In genomic region chr5:168182269-168182668, GRCh38 we compare ENCODE assay signal across 9 cellular contexts.
"Had no signal": no experiment of that assay in that cellular context is flagged by ENCODE, and none has a peak within 500 bp of the region (broad histone marks: within the 10 kb centered on the region; RNA-seq: fewer than 3 reads in every experiment).

No MANE protein-coding gene starts in this region.

- H2AFZ ChIP-seq: GM23248 had no signal

- H3K27ac ChIP-seq: HL-60 had no signal

- H3K36me3 ChIP-seq: HAP-1 had no signal

- ATAC-seq: HCT116 had no signal

- H3K9me3 Mint-ChIP-seq: HFFc6, IgD-negative memory B cell had no signal

- H3K9me3 ChIP-seq: HAP-1 had no signal

- H3K4me1 ChIP-seq: HAP-1 had no signal

- H3K9ac ChIP-seq: GM23248 had no signal

- H3K4me3 Mint-ChIP-seq: HFFc6, IgD-negative memory B cell had no signal

- DNase-seq: GM23248, GOT3, H7, HFFc6, KG1 had no signal

- H3K4me3 ChIP-seq: GM23248, HAP-1 had no signal

- H3K36me3 Mint-ChIP-seq: IgD-negative memory B cell had no signal

- H3K27ac Mint-ChIP-seq: HFFc6, IgD-negative memory B cell had no signal

- H3K4me1 Mint-ChIP-seq: IgD-negative memory B cell had no signal
